Comparison of ENCODE assay signal across 11 cellular contexts in genomic region chr3:48018841-48019240, GRCh38. TPM values are rescaled to one million over a fixed set of nuclear protein-coding genes. Genes with fewer than 3 reads are reported as not detected.
DNase-seq lines count a peak whose midpoint lies in the region; ATAC-seq and TF ChIP-seq lines count a peak whose summit lies in the region.
"Had no signal": no experiment of that assay in that cellular context is flagged by ENCODE, and none has a peak within 500 bp of the region (broad histone marks: within the 10 kb centered on the region; RNA-seq: fewer than 3 reads in every experiment).

No MANE protein-coding gene starts in this region.

- H3K27ac ChIP-seq in fibroblast of lung (ENCODE audit: insufficient read depth, low read length) (no peak overlapping the region), gastrocnemius medialis (peak overlapping the region; percentile 90 to 96 (median 92))

- no peak overlapping the region for H2AFZ ChIP-seq in fibroblast of lung (ENCODE audit: low read length)

- peak; percentile 73 for DNase-seq in ELR (ENCODE audit: low read depth)
- DNase-seq in RPMI7951 (ENCODE audit: low read depth) = peak; percentile 58
- DNase-seq in fibroblast of lung (ENCODE audit: low read depth in 2 of 2) = peak; percentile 62 to 74
- peak; percentile 59 to 72 for DNase-seq in gastrocnemius medialis
- no peak for DNase-seq in HUDEP-2 (lab: John Stamatoyannopoulos, UW; ENCODE audit: unreplicated experiment in 76 of 76)
- DNase-seq in posterior cingulate gyrus = no peak
- no peak for DNase-seq in SHP77 (lab: John Stamatoyannopoulos, UW)
- DNase-seq in NCI-H2196 (lab: John Stamatoyannopoulos, UW; ENCODE audit: unreplicated experiment) = no peak
- DNase-seq: NCI-H446; stimulated activated CD4-positive, alpha-beta T cell treated with anti-CD3 and anti-CD28 coated beads, Interleukin-4, amount 100 ng/mL, for 24 hours; testis had no signal

- H3K9me3 ChIP-seq in fibroblast of lung (ENCODE audit: control insufficient read depth, insufficient read depth, low read depth, low read length) (no peaks in the 10 kb centered on the region), gastrocnemius medialis (no peaks in the 10 kb centered on the region)
- H3K9me3 ChIP-seq: testis had no signal

- no peak overlapping the region for H3K9ac ChIP-seq in fibroblast of lung (ENCODE audit: insufficient read depth, low read length)

- no peaks in the 10 kb centered on the region for H4K20me1 ChIP-seq in fibroblast of lung (ENCODE audit: control insufficient read depth, extremely low read depth, insufficient read depth, low read length)

- H3K4me3 ChIP-seq in fibroblast of lung (replicated peaks in 1 of 4; ENCODE audit: control extremely low read depth in 1 of 4, insufficient read depth in 1 of 4, low read depth in 3 of 4, low read length in 4 of 4) (no peak overlapping the region), gastrocnemius medialis (peak overlapping the region in 1 of 4 donors; percentile 5)
- H3K4me3 ChIP-seq: testis had no signal

- in situ Hi-C loops in gastrocnemius medialis (cut with MboI; ENCODE audit: low sequenced_read_pairs in 4 of 4) = loop anchor here in 1 of 4 donors (10.0 kb wide), 1 partner anchor 56 kb away; no protein-coding TSS in a partner anchor

- H3K4me2 ChIP-seq in fibroblast of lung (ENCODE audit: extremely low read depth, insufficient read depth, low read length) = no peak overlapping the region

- intact Hi-C loops in gastrocnemius medialis (cut with DNase I; ENCODE audit: low total_unique reads) = no loop called here
- intact Hi-C loops in posterior cingulate gyrus (cut with DNase I) = no loop called here

- peak; percentile 74 to 77 for ATAC-seq in gastrocnemius medialis

- no peak for TF ChIP-seq CTCF in fibroblast of lung (conservative IDR thresholded peaks at IDR 0.05 in 1 of 2, IDR thresholded peaks at IDR 0.05 in 1 of 2; ENCODE audit: low read depth in 1 of 2, low read length in 2 of 2)
- no peak for TF ChIP-seq CTCF in gastrocnemius medialis (IDR thresholded peaks at IDR 0.05 in 4 of 5, conservative IDR thresholded peaks at IDR 0.05 in 1 of 5)

- H3K27me3 ChIP-seq in fibroblast of lung (ENCODE audit: control insufficient read depth, insufficient read depth, low read length) = no peaks in the 10 kb centered on the region
- no peaks in the 10 kb centered on the region for H3K27me3 ChIP-seq in gastrocnemius medialis
- H3K27me3 ChIP-seq: testis had no signal

- TF ChIP-seq POLR2A in gastrocnemius medialis (IDR thresholded peaks at IDR 0.05) = peak; percentile 29 to 49

- H3K36me3 ChIP-seq in fibroblast of lung (ENCODE audit: control insufficient read depth, insufficient read depth, low read length) (peaks cover 3% of the 10 kb centered on the region), gastrocnemius medialis (no peaks in the 10 kb centered on the region)

- H3K79me2 ChIP-seq in fibroblast of lung (ENCODE audit: control insufficient read depth, insufficient read depth, low read length) = peaks cover 86% of the 10 kb centered on the region

- H3K4me1 ChIP-seq in fibroblast of lung (ENCODE audit: control insufficient read depth, extremely low read depth, insufficient read depth, low read length) (peaks cover 14% of the 10 kb centered on the region), gastrocnemius medialis (peaks cover 57 to 80% of the 10 kb centered on the region in 2 donors)

RNA-seq across cellular contexts. Expression of gene MAP4, which starts 2.6 kb away (rescaled TPM):
- total RNA-seq in RPMI7951 (2014; rRNA removed; shearing (Covaris generic)) = 97.6 and 99.2 TPM in 2 replicates
- total RNA-seq in fibroblast of lung (81.7 and 152 TPM in 2 replicates), gastrocnemius medialis (100 to 1,000 TPM; 597 to 976 (median 687) TPM)
- polyA plus RNA-seq in fibroblast of lung = 243 and 256 TPM in 2 replicates
- polyA plus RNA-seq in fibroblast of lung (2012) = 314 and 333 TPM in 2 replicates
- 304 and 360 TPM in 2 replicates for polyA minus RNA-seq in fibroblast of lung (ENCODE audit: low replicate concordance)

Comparison
In these comparisons a context has a peak if more than half of its experiments do, and no peak if none do; other contexts are left out.
1. DNase-seq: peak in ELR (single experiment), RPMI7951 (single experiment), fibroblast of lung (2 of 2) and gastrocnemius medialis (2 of 2); none in HUDEP-2 (0 of 76), posterior cingulate gyrus (0 of 10), SHP77 (0 of 2) and NCI-H2196 (single experiment).